In the genomic region with DNA sequence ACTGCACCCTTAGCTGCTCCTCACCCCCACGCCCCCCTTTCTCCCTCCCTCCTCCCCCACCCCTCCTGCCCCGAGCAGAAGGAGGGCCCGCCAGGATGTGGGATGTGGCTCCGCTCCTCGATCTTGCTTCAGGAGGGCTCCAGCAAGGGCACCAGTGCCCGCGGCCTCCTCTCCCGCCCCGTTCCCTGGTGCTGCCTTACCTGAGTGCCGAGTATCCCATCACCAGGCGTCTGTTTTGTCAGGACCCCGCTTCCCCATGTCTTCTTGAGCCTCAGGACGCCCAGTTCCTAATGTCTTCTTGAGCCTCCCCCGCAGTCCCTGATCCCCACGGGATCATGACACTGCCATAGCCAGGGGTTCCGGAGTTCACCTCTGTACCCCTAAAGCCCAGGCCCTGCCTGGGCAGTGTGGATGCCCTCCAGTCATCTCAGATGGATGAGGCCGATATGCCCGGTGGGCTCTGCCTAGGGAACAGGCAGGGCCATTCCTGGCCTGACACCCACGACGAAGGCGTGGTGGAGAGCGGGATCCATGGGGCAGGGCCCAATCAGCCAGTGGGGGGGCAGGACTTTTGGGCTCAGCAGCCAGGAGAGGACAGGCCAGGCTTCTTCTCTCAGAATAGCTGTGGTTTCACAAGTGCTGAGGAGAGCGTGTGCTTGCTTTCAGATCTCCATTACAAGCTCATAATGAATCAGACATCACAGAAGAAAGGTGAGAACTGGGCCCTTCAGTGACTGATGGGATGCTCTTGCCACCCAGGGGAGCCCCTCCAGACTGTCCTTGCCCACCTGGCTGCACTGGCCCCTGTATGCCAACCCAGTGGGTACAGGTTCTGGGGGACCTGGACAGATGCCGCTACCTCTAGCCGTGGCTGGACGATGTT, we compare ENCODE assay signal across 9 cellular contexts. TPM values are rescaled to one million over a fixed set of nuclear protein-coding genes. Genes with fewer than 3 reads are reported as not detected.
DNase-seq lines count a peak whose midpoint lies in the region; ATAC-seq and TF ChIP-seq lines count a peak whose summit lies in the region.
"Not testable (repeated sequence)": the region's sequence is repeated elsewhere in the genome, so short reads cannot be mapped to it uniquely, and the experiment has no call there.
"Had no signal": no experiment of that assay in that cellular context is flagged by ENCODE, and none has a peak within 500 bp of the region (broad histone marks: within the 10 kb centered on the region; RNA-seq: fewer than 3 reads in every experiment).

No MANE protein-coding gene starts in this region.

- TF ChIP-seq CTCF in DOHH2 (IDR thresholded peaks at IDR 0.05; ENCODE audit: low read depth, low read length, poor library complexity, severe bottlenecking); activated B cell treated with CpG ODN at 0.5 μM for 24 hours (IDR thresholded peaks at IDR 0.05); coronary artery (IDR thresholded peaks at IDR 0.05); lower lobe of right lung (IDR thresholded peaks at IDR 0.05): not testable (repeated sequence)

- H3F3A ChIP-seq in DOHH2 (ENCODE audit: control insufficient read depth, insufficient read depth): not testable (repeated sequence)

- H3K4me2 ChIP-seq in DOHH2 (ENCODE audit: low read length): peak overlapping the region; percentile 79

- H3K79me2 ChIP-seq in DOHH2 (ENCODE audit: control insufficient read depth, low read length): not testable (repeated sequence)

- not testable (repeated sequence) for H3K36me3 Mint-ChIP-seq in activated B cell treated with CpG ODN at 0.5 μM for 24 hours (ENCODE audit: low read depth)

- ATAC-seq in GM19351 (IDR thresholded peaks at IDR 0.05; ENCODE audit: unreplicated experiment) (peak; percentile 72), HG02623 (IDR thresholded peaks at IDR 0.05; ENCODE audit: unreplicated experiment) (peak; percentile 51), HG03457 (IDR thresholded peaks at IDR 0.05; ENCODE audit: unreplicated experiment) (peak; percentile 42)
- ATAC-seq in activated B cell treated with CpG ODN at 0.5 μM for 24 hours (ENCODE audit: low read depth); lower lobe of right lung: not testable (repeated sequence)

- not testable (repeated sequence) for H3K9me2 ChIP-seq in DOHH2 (replicated peaks; ENCODE audit: control insufficient read depth, low read length)

- CTCF ChIA-PET in activated B cell treated with CpG ODN at 0.5 μM for 24 hours (lab: Charles Lee): not testable (repeated sequence)

- peaks cover 14% of the 10 kb centered on the region for H3K4me1 Mint-ChIP-seq in activated B cell treated with CpG ODN at 0.5 μM for 24 hours

- H3K9me3 ChIP-seq in DOHH2 (ENCODE audit: control insufficient read depth, insufficient read depth, low read length); lower lobe of right lung: not testable (repeated sequence)

- H3K27ac Mint-ChIP-seq in activated B cell treated with CpG ODN at 0.5 μM for 24 hours: not testable (repeated sequence)

- not testable (repeated sequence) for H3K27me3 ChIP-seq in DOHH2 (ENCODE audit: control insufficient read depth, low read length)
- peaks cover 12% of the 10 kb centered on the region for H3K27me3 ChIP-seq in lower lobe of right lung (ENCODE audit: low read depth)

- H3K9me3 Mint-ChIP-seq in activated B cell treated with CpG ODN at 0.5 μM for 24 hours: not testable (repeated sequence)

- intact Hi-C loops in activated B cell treated with CpG ODN at 0.5 μM for 24 hours (cut with micrococcal nuclease): loop anchor here (2.0 to 5.0 kb wide), 3 partner anchors 116 to 377 kb away; no protein-coding TSS in a partner anchor
- intact Hi-C loops in lower lobe of right lung (cut with DNase I): not testable (repeated sequence)

- DNase-seq in activated B cell treated with CpG ODN at 0.5 μM for 24 hours; coronary artery (ENCODE audit: low spot score); lower lobe of right lung: not testable (repeated sequence)
- peak; percentile 28 for DNase-seq in stimulated activated CD8-positive, alpha-beta memory T cell treated with anti-CD3 and anti-CD28 coated beads, Interleukin-4, amount 100 ng/mL, for 48 hours

- H3K4me1 ChIP-seq in DOHH2 (ENCODE audit: control insufficient read depth, low read length): peaks cover 14% of the 10 kb centered on the region
- not testable (repeated sequence) for H3K4me1 ChIP-seq in lower lobe of right lung

- POLR2A ChIA-PET in activated B cell treated with CpG ODN at 0.5 μM for 24 hours (lab: Charles Lee): not testable (repeated sequence)

- not testable (repeated sequence) for H4K20me1 ChIP-seq in DOHH2 (ENCODE audit: control insufficient read depth, insufficient read depth, low read depth, low read length)

- peak overlapping the region; percentile 28 for H3K27ac ChIP-seq in DOHH2 (ENCODE audit: low read depth, low read length)
- not testable (repeated sequence) for H3K27ac ChIP-seq in coronary artery, lower lobe of right lung

- H3K27me3 Mint-ChIP-seq in activated B cell treated with CpG ODN at 0.5 μM for 24 hours: not testable (repeated sequence)

- H3K4me3 Mint-ChIP-seq in activated B cell treated with CpG ODN at 0.5 μM for 24 hours: peak overlapping the region; percentile 72

- H3K4me3 ChIP-seq in DOHH2 (ENCODE audit: low read length) (peak overlapping the region; percentile 79), coronary artery (peak overlapping the region; percentile 71), lower lobe of right lung (peak overlapping the region; percentile 48)

- not testable (repeated sequence) for H3K36me3 ChIP-seq in DOHH2 (ENCODE audit: control insufficient read depth, low read length); lower lobe of right lung

RNA-seq across cellular contexts. Expression of gene CCDC74A, which starts 1.5 kb away (rescaled TPM):
- total RNA-seq in activated B cell treated with CpG ODN at 0.5 μM for 24 hours: 0.71 and 1.1 TPM in 2 replicates
- total RNA-seq in lower lobe of right lung: 4.9 TPM

RNA-seq across cellular contexts. Expression of gene MZT2A, which starts 37.0 kb away (rescaled TPM):
- 67.1 and 82.2 TPM in 2 replicates for total RNA-seq in activated B cell treated with CpG ODN at 0.5 μM for 24 hours
- total RNA-seq in lower lobe of right lung: 49.9 TPM

RNA-seq across cellular contexts. Expression of gene TUBA3D, which starts 53.3 kb away (rescaled TPM):
- total RNA-seq in activated B cell treated with CpG ODN at 0.5 μM for 24 hours (not detected in 2 replicates), lower lobe of right lung (not detected)
- total RNA-seq: ascending aorta had no signal
